ENCODE assay signal across 20 cellular contexts in genomic region chr4:61837395-61837794, GRCh38.
"Had no signal": no experiment of that assay in that cellular context is flagged by ENCODE, and none has a peak within 500 bp of the region (broad histone marks: within the 10 kb centered on the region; RNA-seq: fewer than 3 reads in every experiment).

No MANE protein-coding gene starts in this region.

- DNase-seq: effector memory CD8-positive, alpha-beta T cell; foreskin melanocyte; head of caudate nucleus; left colon; mesendoderm; naive thymus-derived CD4-positive, alpha-beta T cell; nephron progenitor cell; spleen; stimulated activated CD4-positive, alpha-beta T cell treated with anti-CD3 and anti-CD28 coated beads, Interleukin-15, amount 100 ng/mL, for 24 hours; stimulated activated CD4-positive, alpha-beta T cell treated with anti-CD3 and anti-CD28 coated beads, Interleukin-1b, Interleukin-23, amount 100 ng/mL, for 48 hours; stimulated activated CD4-positive, alpha-beta T cell treated with anti-CD3 and anti-CD28 coated beads, Interleukin-4, amount 100 ng/mL, for 24 hours; tibial artery; upper lobe of left lung; uterus had no signal

- H3K27ac ChIP-seq: hepatocyte, neutrophil, spleen, tibial artery, upper lobe of left lung, uterus had no signal

- H3K27ac Mint-ChIP-seq: dendritic cell treated with granulocyte-macrophage colony-stimulating factor and Interleukin-4, amounts not matched to agents 40 ng/mL and 50 ng/mL, for 4 days; effector memory CD8-positive, alpha-beta T cell; naive thymus-derived CD4-positive, alpha-beta T cell; nephron progenitor cell; stimulated activated memory B cell treated with anti-CD40 and anti-IgM and Interleukin-4, amounts not matched to agents 10 μg/mL and 1 μg/mL and 100 μg/mL, for 72 hours; stimulated activated naive CD8-positive, alpha-beta T cell treated with anti-CD3 and anti-CD28 coated beads, Interleukin-15, Interleukin-2, amounts not matched to agents 100 ng/mL and 50 ng/mL, for 24 hours had no signal

- ATAC-seq: effector memory CD8-positive, alpha-beta T cell; left colon; naive thymus-derived CD4-positive, alpha-beta T cell; sciatic nerve; stimulated activated memory B cell treated with anti-CD40 and anti-IgM and Interleukin-4, amounts not matched to agents 10 μg/mL and 1 μg/mL and 100 μg/mL, for 72 hours had no signal

- H3K79me2 ChIP-seq: hepatocyte had no signal

- H3K4me2 ChIP-seq: hepatocyte had no signal

- H3K9me3 Mint-ChIP-seq: effector memory CD8-positive, alpha-beta T cell; nephron progenitor cell had no signal

- H3K36me3 ChIP-seq: neutrophil, spleen, tibial artery, upper lobe of left lung, uterus had no signal

- H3K9me3 ChIP-seq: neutrophil, tibial artery, upper lobe of left lung, uterus had no signal

- H3K27me3 Mint-ChIP-seq: dendritic cell treated with granulocyte-macrophage colony-stimulating factor and Interleukin-4, amounts not matched to agents 40 ng/mL and 50 ng/mL, for 4 days; effector memory CD8-positive, alpha-beta T cell; naive thymus-derived CD4-positive, alpha-beta T cell; stimulated activated memory B cell treated with anti-CD40 and anti-IgM and Interleukin-4, amounts not matched to agents 10 μg/mL and 1 μg/mL and 100 μg/mL, for 72 hours; stimulated activated naive CD8-positive, alpha-beta T cell treated with anti-CD3 and anti-CD28 coated beads, Interleukin-15, Interleukin-2, amounts not matched to agents 100 ng/mL and 50 ng/mL, for 24 hours had no signal

- H3K27me3 ChIP-seq: hepatocyte, neutrophil, spleen, tibial artery, upper lobe of left lung, uterus had no signal

- H2AFZ ChIP-seq: hepatocyte had no signal

- H3K4me3 Mint-ChIP-seq: dendritic cell treated with granulocyte-macrophage colony-stimulating factor and Interleukin-4, amounts not matched to agents 40 ng/mL and 50 ng/mL, for 4 days; effector memory CD8-positive, alpha-beta T cell; naive thymus-derived CD4-positive, alpha-beta T cell; nephron progenitor cell; stimulated activated memory B cell treated with anti-CD40 and anti-IgM and Interleukin-4, amounts not matched to agents 10 μg/mL and 1 μg/mL and 100 μg/mL, for 72 hours; stimulated activated naive CD8-positive, alpha-beta T cell treated with anti-CD3 and anti-CD28 coated beads, Interleukin-15, Interleukin-2, amounts not matched to agents 100 ng/mL and 50 ng/mL, for 24 hours had no signal

- H3K36me3 Mint-ChIP-seq: naive thymus-derived CD4-positive, alpha-beta T cell; stimulated activated memory B cell treated with anti-CD40 and anti-IgM and Interleukin-4, amounts not matched to agents 10 μg/mL and 1 μg/mL and 100 μg/mL, for 72 hours had no signal

- H3K4me3 ChIP-seq: hepatocyte, spleen, tibial artery, upper lobe of left lung, uterus had no signal

- H3K4me1 ChIP-seq: spleen, upper lobe of left lung, uterus had no signal

- H3K4me1 Mint-ChIP-seq: naive thymus-derived CD4-positive, alpha-beta T cell; nephron progenitor cell; stimulated activated memory B cell treated with anti-CD40 and anti-IgM and Interleukin-4, amounts not matched to agents 10 μg/mL and 1 μg/mL and 100 μg/mL, for 72 hours had no signal
